ENCODE assay signal across 11 cellular contexts in the genomic region with DNA sequence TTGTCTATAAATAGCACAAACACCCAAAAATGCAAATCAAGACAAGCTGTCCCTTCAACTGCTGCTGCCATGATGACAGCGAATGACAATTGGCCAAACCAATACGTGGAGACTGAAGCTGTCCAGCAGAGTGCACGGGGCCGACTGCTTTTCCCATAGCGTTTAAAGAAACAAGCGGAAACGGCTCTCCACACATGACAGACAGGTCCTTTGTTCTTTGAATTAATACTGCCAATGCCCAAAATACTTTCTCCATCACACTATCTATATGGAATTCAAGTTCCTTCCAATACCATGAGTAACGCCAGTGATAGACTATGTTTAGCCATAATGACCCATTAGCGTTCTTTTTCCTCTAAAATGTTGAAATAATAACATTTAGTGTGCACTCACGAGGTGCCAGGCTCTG. TPM values are rescaled to one million over a fixed set of nuclear protein-coding genes. Genes with fewer than 3 reads are reported as not detected.
DNase-seq lines count a peak whose midpoint lies in the region; ATAC-seq and TF ChIP-seq lines count a peak whose summit lies in the region.
"Had no signal": no experiment of that assay in that cellular context is flagged by ENCODE, and none has a peak within 500 bp of the region (broad histone marks: within the 10 kb centered on the region; RNA-seq: fewer than 3 reads in every experiment).

No MANE protein-coding gene starts in this region.

- H3K27me3 ChIP-seq in stomach smooth muscle (ENCODE audit: control insufficient read depth in 1 of 2, insufficient read depth in 2 of 2, low read length in 2 of 2): no peaks in the 10 kb centered on the region

- no peak for DNase-seq in HFF-Myc (ENCODE audit: extremely low read depth, low read depth)
- peak; percentile 70 for DNase-seq in astrocyte of the cerebellum (ENCODE audit: low read depth)
- DNase-seq in foreskin melanocyte: peak; percentile 85
- DNase-seq in GOT3 (lab: John Stamatoyannopoulos, UW): no peak
- no peak for DNase-seq in DMS53 treated with DMSO at 0.1 percent for 48 hours (lab: John Stamatoyannopoulos, UW; ENCODE audit: unreplicated experiment)
- no peak for DNase-seq in activated naive CD8-positive, alpha-beta T cell treated with anti-CD3 and anti-CD28 coated beads for 36 hours
- DNase-seq: effector memory CD8-positive, alpha-beta T cell; H7 had no signal

- ATAC-seq in GM18861 (IDR thresholded peaks at IDR 0.05; ENCODE audit: unreplicated experiment): no peak
- ATAC-seq: effector memory CD8-positive, alpha-beta T cell had no signal

- H3K27ac ChIP-seq in stomach smooth muscle (ENCODE audit: low read length): peak overlapping the region; percentile 82
- H3K27ac ChIP-seq: VCaP had no signal

- no peaks in the 10 kb centered on the region for H3K9me3 ChIP-seq in stomach smooth muscle (ENCODE audit: control insufficient read depth in 2 of 2, low read length in 2 of 2)

- no peak overlapping the region for H3K9ac ChIP-seq in stomach smooth muscle (ENCODE audit: low read length in 2 of 2)

- H3K27me3 Mint-ChIP-seq in activated naive CD8-positive, alpha-beta T cell treated with anti-CD3 and anti-CD28 coated beads for 36 hours: peaks cover 7% of the 10 kb centered on the region
- H3K27me3 Mint-ChIP-seq: effector memory CD8-positive, alpha-beta T cell had no signal

- H3K36me3 ChIP-seq in stomach smooth muscle (ENCODE audit: control insufficient read depth in 2 of 2, insufficient read depth in 2 of 2, low read length in 2 of 2): no peaks in the 10 kb centered on the region

- H3K4me1 ChIP-seq in stomach smooth muscle (ENCODE audit: control insufficient read depth, insufficient read depth, low read length): peaks cover 70% of the 10 kb centered on the region

- H3K27ac Mint-ChIP-seq in activated naive CD8-positive, alpha-beta T cell treated with anti-CD3 and anti-CD28 coated beads for 36 hours: no peak overlapping the region

- no peaks in the 10 kb centered on the region for H3K36me3 Mint-ChIP-seq in activated naive CD8-positive, alpha-beta T cell treated with anti-CD3 and anti-CD28 coated beads for 36 hours

- in situ Hi-C loops in astrocyte of the cerebellum (cut with HindIII; ENCODE audit: low sequenced_read_pairs): no loop called here

- peaks cover 21% of the 10 kb centered on the region for H3K4me1 Mint-ChIP-seq in activated naive CD8-positive, alpha-beta T cell treated with anti-CD3 and anti-CD28 coated beads for 36 hours

- TF ChIP-seq CTCF in HFF-Myc (IDR thresholded peaks at IDR 0.05; ENCODE audit: low read depth, low read length, missing control alignments) (no peak), astrocyte of the cerebellum (IDR thresholded peaks at IDR 0.05; ENCODE audit: low read depth, low read length, missing control alignments) (no peak)

- H3K4me3 Mint-ChIP-seq in activated naive CD8-positive, alpha-beta T cell treated with anti-CD3 and anti-CD28 coated beads for 36 hours: no peak overlapping the region
- H3K4me3 Mint-ChIP-seq: effector memory CD8-positive, alpha-beta T cell had no signal

- no peaks in the 10 kb centered on the region for H3K9me3 Mint-ChIP-seq in activated naive CD8-positive, alpha-beta T cell treated with anti-CD3 and anti-CD28 coated beads for 36 hours
- H3K9me3 Mint-ChIP-seq: effector memory CD8-positive, alpha-beta T cell had no signal

- H3K4me3 ChIP-seq in HFF-Myc (replicated peaks; ENCODE audit: low read depth, low read length) (peak overlapping the region; percentile 16; the same call in 1 of the 2 replicates), astrocyte of the cerebellum (ENCODE audit: low read depth, low read length) (no peak overlapping the region), stomach smooth muscle (ENCODE audit: low read length in 2 of 2) (peak overlapping the region in 1 of 2 donors; percentile 29)

RNA-seq across cellular contexts. Expression of a gene that starts 35.5 kb away (rescaled TPM):
- 10 to 100 TPM; 13.6 to 13.8 TPM for total RNA-seq in activated naive CD8-positive, alpha-beta T cell treated with anti-CD3 and anti-CD28 coated beads for 36 hours

Comparison
In these comparisons a context has a peak if more than half of its experiments do, and no peak if none do; other contexts are left out.
1. DNase-seq: peak in astrocyte of the cerebellum (single experiment) and foreskin melanocyte (single experiment); none in HFF-Myc (single experiment), GOT3 (single experiment), DMS53 treated with DMSO at 0.1 percent for 48 hours (single experiment) and activated naive CD8-positive, alpha-beta T cell treated with anti-CD3 and anti-CD28 coated beads for 36 hours (single experiment).